ENCODE assay signal across 3 cellular contexts in genomic region chr3:178807694-178808093, GRCh38.
"Had no signal": no experiment of that assay in that cellular context is flagged by ENCODE, and none has a peak within 500 bp of the region (broad histone marks: within the 10 kb centered on the region; RNA-seq: fewer than 3 reads in every experiment).

No MANE protein-coding gene starts in this region.

- DNase-seq: GDM1, GF-D8 had no signal

- ATAC-seq: GM12878 had no signal
